11 cellular contexts compared by ENCODE assay signal in the genomic region with DNA sequence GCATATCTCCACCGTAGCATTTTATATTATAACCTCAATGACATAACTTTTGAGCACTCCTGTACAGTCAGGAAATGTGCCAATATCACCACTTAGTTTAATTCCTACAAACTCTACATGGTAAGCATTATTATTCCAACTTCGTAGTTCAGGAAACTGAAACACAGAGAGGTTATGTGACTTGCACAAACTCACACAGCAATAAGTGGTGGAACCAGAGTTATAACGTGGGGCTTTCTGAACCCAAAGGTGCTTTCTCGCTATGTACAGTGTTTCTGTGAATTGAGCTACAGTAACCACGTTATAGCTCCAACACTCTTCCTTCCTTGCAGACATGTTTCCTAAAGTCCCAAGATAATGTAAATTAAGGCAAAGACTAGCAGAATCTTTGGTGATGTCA.
"Had no signal": no experiment of that assay in that cellular context is flagged by ENCODE, and none has a peak within 500 bp of the region (broad histone marks: within the 10 kb centered on the region; RNA-seq: fewer than 3 reads in every experiment).

No MANE protein-coding gene starts in this region.

- H3K27ac Mint-ChIP-seq: GM23338, H9, HFFc6 had no signal

- FAIRE-seq: H1, H54 had no signal

- H3K27ac ChIP-seq: GM23248 had no signal

- H3K9ac ChIP-seq: GM23248 had no signal

- H3K36me3 ChIP-seq: HAP-1 had no signal

- DNase-seq: GM23248, GOT3, H7, H9, HCEC 1CT, HFFc6 had no signal

- H3K9me3 ChIP-seq: HAP-1 had no signal

- H3K4me2 ChIP-seq: GM23338 had no signal

- H2AFZ ChIP-seq: GM23248, GM23338 had no signal

- H3K4me1 Mint-ChIP-seq: GM23338 had no signal

- ATAC-seq: GM23338, HCT116 had no signal

- H3K4me3 ChIP-seq: GM23248, GM23338, HAP-1 had no signal

- H3K4me1 ChIP-seq: HAP-1 had no signal

- H3K4me3 Mint-ChIP-seq: GM23338, H9, HFFc6 had no signal
